Comparison of ENCODE assay signal across 1 cellular context in genomic region chr2:46490521-46491141, GRCh38.
TF ChIP-seq lines count a peak whose summit lies in the region.

No MANE protein-coding gene starts in this region.

TF ChIP-seq in H1, 55 proteins besides CTCF, POLR2A, EP300 and RAD21 (continued from another document):
- no peak for TF ChIP-seq SP1 (IDR thresholded peaks at IDR 0.05; ENCODE audit: low read depth, low read length)
- no peak for TF ChIP-seq USF2 (IDR thresholded peaks at IDR 0.05; ENCODE audit: low read length)
- no peak for TF ChIP-seq TAF1 (IDR thresholded peaks at IDR 0.05; ENCODE audit: low read depth, low read length)
- no peak for TF ChIP-seq CREB1 (IDR thresholded peaks at IDR 0.05)
- no peak for TF ChIP-seq SP2 (IDR thresholded peaks at IDR 0.05; ENCODE audit: low read length)
- TF ChIP-seq GTF2F1 (IDR thresholded peaks at IDR 0.05; ENCODE audit: borderline replicate concordance, low read depth, low read length): no peak
- no peak for TF ChIP-seq GABPA (IDR thresholded peaks at IDR 0.05; ENCODE audit: borderline replicate concordance, insufficient read depth, low read length)
